ENCODE assay signal across 7 cellular contexts in the genomic region with DNA sequence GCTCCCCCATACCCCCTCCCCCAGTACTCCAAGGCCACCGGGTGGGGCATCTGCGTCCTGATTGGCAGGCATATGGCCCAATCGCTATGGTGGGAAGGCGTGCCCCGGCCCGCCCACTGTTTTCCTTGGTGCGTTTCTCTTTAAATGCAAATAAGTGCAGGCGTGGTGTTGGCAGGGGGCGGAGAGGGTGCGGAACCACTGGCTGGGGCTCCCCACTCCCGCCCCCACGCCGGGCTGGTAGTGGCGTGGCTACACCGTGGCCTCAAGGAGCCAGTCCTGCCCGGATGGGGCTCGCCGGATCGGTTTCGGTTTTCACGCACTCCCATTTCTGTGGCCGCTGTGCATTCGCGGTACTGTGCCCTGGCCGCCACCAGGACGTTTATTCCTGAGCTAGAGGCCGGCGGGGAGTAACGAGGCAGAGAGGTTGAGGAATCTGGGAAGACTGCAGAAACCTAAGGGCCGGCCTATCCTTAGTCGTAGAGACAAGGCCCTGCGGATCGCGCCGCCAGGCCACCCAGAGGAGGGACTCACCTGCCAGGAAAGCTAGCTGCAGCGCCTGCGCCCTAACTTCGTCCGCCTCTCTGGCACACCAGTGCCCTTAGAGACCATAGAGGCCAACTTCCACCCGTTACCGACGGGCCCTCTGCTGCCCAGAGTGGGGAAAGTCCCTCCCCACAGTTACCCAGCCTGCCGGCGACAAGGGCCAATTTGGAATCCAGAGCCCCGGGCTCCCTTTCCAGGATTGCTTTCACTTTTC. TPM values are rescaled to one million over a fixed set of nuclear protein-coding genes. Genes with fewer than 3 reads are reported as not detected.
DNase-seq lines count a peak whose midpoint lies in the region; ATAC-seq, FAIRE-seq and TF ChIP-seq lines count a peak whose summit lies in the region.

No MANE protein-coding gene starts in this region.

- H4K20me1 ChIP-seq in GM12878 (ENCODE audit: control insufficient read depth, insufficient read depth), result no peaks in the 10 kb centered on the region

- in situ Hi-C loops in GM12878 (cut with MboI), result loop anchor here (10.0 to 25.0 kb wide), 2 partner anchors 189 to 1806 kb away; partner anchors contain the start of gene MTMR8

- TF ChIP-seq POLR2A in GM12878 (IDR thresholded peaks at IDR 0.05; ENCODE audit: low read depth, low read length), result peak; percentile 92

- H3K9ac ChIP-seq in GM12878 (ENCODE audit: control insufficient read depth, insufficient read depth, low read length), result peak overlapping the region; percentile 52

- FAIRE-seq in GM18507 (lab: Jason Lieb, UNC), result peak; percentile 99
- peak; percentile 65 for FAIRE-seq in GM12878 (lab: Jason Lieb, UNC)

- H3K27ac ChIP-seq in GM12878 (ENCODE audit: control insufficient read depth, insufficient read depth), result peak overlapping the region; percentile 84

- POLR2A ChIA-PET in GM12878 (lab: Charles Lee), result no interaction called here

- TF ChIP-seq CTCF in GM12878 (IDR thresholded peaks at IDR 0.05 in 2 of 3, conservative IDR thresholded peaks at IDR 0.05 in 1 of 3; ENCODE audit: control insufficient read depth in 2 of 3, extremely low read depth in 1 of 3, insufficient read depth in 1 of 3, low read depth in 3 of 3, low read length in 3 of 3), result no peak

- BruUV-seq in GM12878 (replicated peaks; lab: Mats Ljungman, UMichigan), result TSS peak; percentile 94

- H3K79me2 ChIP-seq in GM12878 (ENCODE audit: control insufficient read depth, insufficient read depth, low read length), result peaks cover 7% of the 10 kb centered on the region

- peak overlapping the region; percentile 53 for H3K4me2 ChIP-seq in GM12878 (ENCODE audit: control insufficient read depth, insufficient read depth)

- intact Hi-C loops in GM12878 (cut with micrococcal nuclease; ENCODE audit: unreplicated experiment) (loop anchor here (2.0 to 10.0 kb wide), 2 partner anchors 189 to 451 kb away; partner anchors contain the start of gene MTMR8), sciatic nerve (cut with DNase I) (no loop called here)

- no peaks in the 10 kb centered on the region for H3K27me3 ChIP-seq in GM12878 (replicated peaks in 1 of 2; ENCODE audit: control insufficient read depth in 2 of 2, insufficient read depth in 2 of 2, low read length in 1 of 2)

- H3K9me3 ChIP-seq in GM12878 (replicated peaks; ENCODE audit: control insufficient read depth, insufficient read depth, low read length), result no peaks in the 10 kb centered on the region

- peak overlapping the region; percentile 78 for H2AFZ ChIP-seq in GM12878 (ENCODE audit: control insufficient read depth, low read depth, low read length)

- RAD21 ChIA-PET in GM12878 (lab: Charles Lee; ENCODE audit: unreplicated experiment), result interaction anchor here (1.7 to 2.1 kb wide), 2 partner anchors 35 to 112 kb away, joined by 6 read pairs; no protein-coding TSS in a partner anchor

- TF ChIP-seq EP300 in GM12878 (IDR thresholded peaks at IDR 0.05; ENCODE audit: borderline replicate concordance in 1 of 2, control insufficient read depth in 1 of 2, low read depth in 2 of 2, low read length in 2 of 2), result no peak

- no peaks in the 10 kb centered on the region; the same call in 1 of the 2 replicates for H3K4me1 ChIP-seq in GM12878 (ENCODE audit: control insufficient read depth, insufficient read depth, low read length)

- no peak for TF ChIP-seq RAD21 in GM12878 (IDR thresholded peaks at IDR 0.05; ENCODE audit: insufficient read depth, low read depth, low read length)

- DNase-seq in GM18507 (ENCODE audit: extremely low spot score, insufficient read length, low read depth) (peak; percentile 71), NCI-H1930 (lab: John Stamatoyannopoulos, UW) (peak; percentile 58 to 65), T1000 (lab: John Stamatoyannopoulos, UW) (peak; percentile 89), GM12878 (ENCODE audit: low read depth, low spot score) (peak; percentile 71), hypothalamus (lab: John Stamatoyannopoulos, UW) (peak; percentile 21 to 94 (median 82)), sciatic nerve (ENCODE audit: low spot score) (peak; percentile 95)

- peak; percentile 91 for ATAC-seq in HG02970 (IDR thresholded peaks at IDR 0.05; ENCODE audit: low FRiP score, unreplicated experiment)
- peak; percentile 89 for ATAC-seq in GM12878
- ATAC-seq in sciatic nerve, result peak; percentile 98

- peak overlapping the region; percentile 62 for H3K4me3 ChIP-seq in GM12878

- SMC1A ChIA-PET in GM12878 (lab: Charles Lee; ENCODE audit: uncharacterized antibody, unreplicated experiment), result interaction anchor here (2.3 kb wide), 1 partner anchor 17 kb away, joined by 6 read pairs; no protein-coding TSS in a partner anchor

- CTCF ChIA-PET in GM12878 (lab: Yijun Ruan, JAX), result no interaction called here

- WGBS in GM12878 (ENCODE audit: insufficient coverage, insufficient replicate concordance, low lambda C conversion rate, missing lambda C conversion rate), result 32% methylated on average over 44 of the region's 45 CpGs

- no peaks in the 10 kb centered on the region for H3K36me3 ChIP-seq in GM12878 (ENCODE audit: control insufficient read depth in 2 of 2, insufficient read depth in 2 of 2, low read length in 1 of 2)

TF ChIP-seq in GM12878, 131 proteins besides CTCF, POLR2A, EP300 and RAD21 (continues in another document):
- TF ChIP-seq SIX5 (IDR thresholded peaks at IDR 0.05; ENCODE audit: low read depth, low read length, severe bottlenecking) (no peak), REST (IDR thresholded peaks at IDR 0.05; ENCODE audit: low read depth, low read length) (no peak), MXI1 (IDR thresholded peaks at IDR 0.05; ENCODE audit: low read depth, low read length) (no peak), ZNF217 (IDR thresholded peaks at IDR 0.05) (no peak), TCF3 (IDR thresholded peaks at IDR 0.05; ENCODE audit: borderline replicate concordance, insufficient read depth, low read depth, low read length) (no peak), KDM1A (IDR thresholded peaks at IDR 0.05; ENCODE audit: borderline replicate concordance) (no peak)

RNA-seq across cellular contexts. Expression of gene AMER1, which starts 0.4 kb away (rescaled TPM):
- total RNA-seq in GM12878 (2013; cell fraction: nucleolus; rRNA removed), result 10.2 and 11.9 TPM in 2 replicates
- 5.4 and 5.5 TPM in 2 replicates for total RNA-seq in GM12878 (2014; rRNA removed)
- 4.8 and 5.3 TPM in 2 replicates for total RNA-seq in GM12878 (2014; rRNA removed; fragmentation: Illumina TruSeq; extraction: Trizol)
- 6.2 and 6.3 TPM in 2 replicates for total RNA-seq in GM12878 (2021)
- 1.6 TPM for polyA plus RNA-seq in GM12878 (2011; ENCODE audit: low read depth)
- 3.1 and 3.7 TPM in 2 replicates for polyA plus RNA-seq in GM12878 (2011; rRNA removed)
- 3.4 and 3.6 TPM in 2 replicates for polyA plus RNA-seq in GM12878 (2011; cell fraction: cytosol; rRNA removed)
- polyA plus RNA-seq in GM12878 (2011; cell fraction: nucleus; rRNA removed), result 6.0 and 7.2 TPM in 2 replicates
- polyA plus RNA-seq in GM12878 (2012), result 2.2 TPM in 2 replicates
- 5.7 and 6.1 TPM in 2 replicates for polyA plus RNA-seq in GM12878 (2014; fragmentation: Illumina TruSeq; extraction: Trizol)
- polyA plus RNA-seq in GM12878 (2014; fragmentation: Nextera tagmentation; extraction: Ambion mirVana), result under 1 TPM; 0.31 to 0.40 TPM
- polyA plus RNA-seq in GM12878 (2014; rRNA removed), result 4.3 and 4.7 TPM in 2 replicates
- polyA plus RNA-seq in GM12878 (2016; fragmentation: Nextera tagmentation; extraction: Ambion mirVana), result under 1 TPM; 0.16 to 0.23 TPM
- 6.4 and 8.7 TPM in 2 replicates for polyA minus RNA-seq in GM12878 (2011; rRNA and poly(A)+ RNA removed)
- 2.3 and 2.5 TPM in 2 replicates for polyA minus RNA-seq in GM12878 (2011; cell fraction: cytosol; rRNA and poly(A)+ RNA removed)
- polyA minus RNA-seq in GM12878 (2011; cell fraction: nucleus; rRNA and poly(A)+ RNA removed), result 4.6 and 7.0 TPM in 2 replicates
- 6.8 TPM for total RNA-seq in sciatic nerve

RNA-seq across cellular contexts. Expression of gene ASB12, which starts 24.5 kb away (rescaled TPM):
- total RNA-seq in GM12878 (2013; cell fraction: nucleolus; rRNA removed), result 0.42 TPM in 1 of 2 replicates, not detected in the other
- total RNA-seq in GM12878 (2014; rRNA removed) (not detected in 2 replicates), GM12878 (2014; rRNA removed; fragmentation: Illumina TruSeq; extraction: Trizol) (not detected in 2 replicates), GM12878 (2021) (not detected in 2 replicates), sciatic nerve (not detected)
- polyA plus RNA-seq in GM12878 (2011; ENCODE audit: low read depth), result not detected
- polyA plus RNA-seq in GM12878 (2011; rRNA removed) (0.09 and 0.35 TPM in 2 replicates), GM12878 (2014; fragmentation: Illumina TruSeq; extraction: Trizol) (0.07 TPM in 1 of 2 replicates, not detected in the other), GM12878 (2014; fragmentation: Nextera tagmentation; extraction: Ambion mirVana) (under 1 TPM in 1 of 2 experiments, not detected in 1; 0.15 TPM), GM12878 (2014; rRNA removed) (0.14 TPM in 1 of 2 replicates, not detected in the other), GM12878 (2016; fragmentation: Nextera tagmentation; extraction: Ambion mirVana) (not detected)
- 0.36 and 0.59 TPM in 2 replicates for polyA plus RNA-seq in GM12878 (2011; cell fraction: cytosol; rRNA removed)
- polyA plus RNA-seq in GM12878 (2011; cell fraction: nucleus; rRNA removed), result 0.42 and 0.64 TPM in 2 replicates
- 0.11 and 0.20 TPM in 2 replicates for polyA plus RNA-seq in GM12878 (2012)
- 0.37 and 0.72 TPM in 2 replicates for polyA minus RNA-seq in GM12878 (2011; rRNA and poly(A)+ RNA removed)
- polyA minus RNA-seq in GM12878 (2011; cell fraction: cytosol; rRNA and poly(A)+ RNA removed), result not detected in 2 replicates
- 0.24 and 0.29 TPM in 2 replicates for polyA minus RNA-seq in GM12878 (2011; cell fraction: nucleus; rRNA and poly(A)+ RNA removed)

Comparison
In these comparisons a context has a peak if more than half of its experiments do, and no peak if none do; other contexts are left out.
1. Peak in every context shown above with its lines: DNase-seq, ATAC-seq, H3K4me3 ChIP-seq and H3K27ac ChIP-seq.